1 cellular context compared by ENCODE assay signal in the genomic region with DNA sequence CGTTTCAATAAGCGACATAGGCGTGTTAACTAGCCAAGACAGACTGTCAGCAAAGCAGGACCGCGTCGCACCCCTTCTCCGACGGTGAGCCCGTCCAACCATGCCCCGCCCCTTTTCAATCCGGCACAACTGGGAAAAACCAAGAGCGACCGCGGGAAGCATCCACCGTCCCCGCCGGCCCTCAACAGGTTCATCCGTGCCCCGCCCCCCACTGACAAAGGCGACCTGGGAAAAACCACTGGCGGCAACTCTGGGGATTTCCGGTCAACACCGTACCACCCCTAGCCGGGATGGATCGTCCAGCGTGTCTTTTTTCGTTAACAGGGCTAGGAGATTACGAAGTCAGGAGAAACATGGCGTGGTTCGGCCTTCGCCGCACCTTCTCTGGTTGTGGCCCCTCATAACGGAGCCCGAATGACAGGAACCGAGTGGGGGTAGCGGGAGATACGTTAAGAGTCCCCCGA.
TF ChIP-seq lines count a peak whose summit lies in the region.

No MANE protein-coding gene starts in this region.

TF ChIP-seq in HEK293, 187 proteins besides CTCF, POLR2A, EP300 and RAD21 (continued from another document):
- TF ChIP-seq, protein P1, sequence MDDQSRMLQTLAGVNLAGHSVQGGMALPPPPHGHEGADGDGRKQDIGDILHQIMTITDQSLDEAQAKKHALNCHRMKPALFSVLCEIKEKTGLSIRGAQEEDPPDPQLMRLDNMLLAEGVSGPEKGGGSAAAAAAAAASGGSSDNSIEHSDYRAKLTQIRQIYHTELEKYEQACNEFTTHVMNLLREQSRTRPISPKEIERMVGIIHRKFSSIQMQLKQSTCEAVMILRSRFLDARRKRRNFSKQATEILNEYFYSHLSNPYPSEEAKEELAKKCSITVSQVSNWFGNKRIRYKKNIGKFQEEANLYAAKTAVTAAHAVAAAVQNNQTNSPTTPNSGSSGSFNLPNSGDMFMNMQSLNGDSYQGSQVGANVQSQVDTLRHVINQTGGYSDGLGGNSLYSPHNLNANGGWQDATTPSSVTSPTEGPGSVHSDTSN (CRISPR knock-in tag; IDR thresholded peaks at IDR 0.05): no peak
- TF ChIP-seq SP3 (tag by site-specific recombination; IDR thresholded peaks at IDR 0.05) (peak; percentile 32), ZNF10 (tag by site-specific recombination; IDR thresholded peaks at IDR 0.05) (peak; percentile 61; the same call in 1 of the 2 replicates), REPIN1 (tag by site-specific recombination; IDR thresholded peaks at IDR 0.05; ENCODE audit: low read depth) (peak; percentile 34; the same call in 1 of the 2 replicates), ZNF16 (tag by site-specific recombination; IDR thresholded peaks at IDR 0.05; ENCODE audit: low read depth) (no peak), PRDM1 (tag by site-specific recombination; IDR thresholded peaks at IDR 0.05) (no peak), MEIS1 (CRISPR knock-in tag; IDR thresholded peaks at IDR 0.05; ENCODE audit: borderline replicate concordance) (no peak), GLI4 (tag by site-specific recombination; IDR thresholded peaks at IDR 0.05) (no peak), SCRT1 (tag by site-specific recombination; IDR thresholded peaks at IDR 0.05; ENCODE audit: borderline replicate concordance) (peak; percentile 97), YY1 (tag by site-specific recombination; IDR thresholded peaks at IDR 0.05) (peak; percentile 78), ZNF133 (tag by site-specific recombination; IDR thresholded peaks at IDR 0.05) (no peak), ZNF423 (tag by site-specific recombination; IDR thresholded peaks at IDR 0.05) (no peak), ZNF544 (tag by site-specific recombination; IDR thresholded peaks at IDR 0.05) (no peak), ZNF335 (tag by site-specific recombination; conservative IDR thresholded peaks at IDR 0.05) (peak; percentile 64), ZNF266 (tag by site-specific recombination; IDR thresholded peaks at IDR 0.05; ENCODE audit: low read depth) (no peak), ZFP3 (tag by site-specific recombination; IDR thresholded peaks at IDR 0.05; ENCODE audit: low read depth) (no peak)
